1 cellular context compared by ENCODE assay signal in genomic region chr3:23760871-23761373, GRCh38.
TF ChIP-seq lines count a peak whose summit lies in the region.

No MANE protein-coding gene starts in this region.

TF ChIP-seq in GM12878, 131 proteins besides CTCF, POLR2A, EP300 and RAD21 (continued from another document):
- no peak for TF ChIP-seq FOXK2 (IDR thresholded peaks at IDR 0.05)
- peak; percentile 34; the same call in 1 of the 2 replicates for TF ChIP-seq CREB1 (IDR thresholded peaks at IDR 0.05; ENCODE audit: low read depth)
- TF ChIP-seq, protein P1, sequence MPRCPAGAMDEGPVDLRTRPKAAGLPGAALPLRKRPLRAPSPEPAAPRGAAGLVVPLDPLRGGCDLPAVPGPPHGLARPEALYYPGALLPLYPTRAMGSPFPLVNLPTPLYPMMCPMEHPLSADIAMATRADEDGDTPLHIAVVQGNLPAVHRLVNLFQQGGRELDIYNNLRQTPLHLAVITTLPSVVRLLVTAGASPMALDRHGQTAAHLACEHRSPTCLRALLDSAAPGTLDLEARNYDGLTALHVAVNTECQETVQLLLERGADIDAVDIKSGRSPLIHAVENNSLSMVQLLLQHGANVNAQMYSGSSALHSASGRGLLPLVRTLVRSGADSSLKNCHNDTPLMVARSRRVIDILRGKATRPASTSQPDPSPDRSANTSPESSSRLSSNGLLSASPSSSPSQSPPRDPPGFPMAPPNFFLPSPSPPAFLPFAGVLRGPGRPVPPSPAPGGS (IDR thresholded peaks at IDR 0.05; ENCODE audit: borderline replicate concordance, insufficient read depth, low read depth, low read length, poor library complexity, severe bottlenecking), result peak; percentile 51
- TF ChIP-seq SMC3 (IDR thresholded peaks at IDR 0.05; ENCODE audit: borderline replicate concordance, low read length), result 0 out of 2 replicates have a peak, but pooled peaks have one; percentile 3
- TF ChIP-seq, protein P2, sequence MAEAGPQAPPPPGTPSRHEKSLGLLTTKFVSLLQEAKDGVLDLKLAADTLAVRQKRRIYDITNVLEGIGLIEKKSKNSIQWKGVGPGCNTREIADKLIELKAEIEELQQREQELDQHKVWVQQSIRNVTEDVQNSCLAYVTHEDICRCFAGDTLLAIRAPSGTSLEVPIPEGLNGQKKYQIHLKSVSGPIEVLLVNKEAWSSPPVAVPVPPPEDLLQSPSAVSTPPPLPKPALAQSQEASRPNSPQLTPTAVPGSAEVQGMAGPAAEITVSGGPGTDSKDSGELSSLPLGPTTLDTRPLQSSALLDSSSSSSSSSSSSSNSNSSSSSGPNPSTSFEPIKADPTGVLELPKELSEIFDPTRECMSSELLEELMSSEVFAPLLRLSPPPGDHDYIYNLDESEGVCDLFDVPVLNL (IDR thresholded peaks at IDR 0.05; ENCODE audit: low read depth, low read length), result no peak
- peak; percentile 96 for TF ChIP-seq CBFB (IDR thresholded peaks at IDR 0.05; ENCODE audit: low read depth)
TF ChIP-seq in GM12878: peak in this region for 44.
